Comparison of ENCODE assay signal across 8 cellular contexts in genomic region chr12:130737731-130738130, GRCh38. TPM values are rescaled to one million over a fixed set of nuclear protein-coding genes. Genes with fewer than 3 reads are reported as not detected.
"Had no signal": no experiment of that assay in that cellular context is flagged by ENCODE, and none has a peak within 500 bp of the region (broad histone marks: within the 10 kb centered on the region; RNA-seq: fewer than 3 reads in every experiment).

No MANE protein-coding gene starts in this region.

- H2AFZ ChIP-seq: GM23248 had no signal

- ATAC-seq: HCT116, K562 had no signal

- H3K9me3 ChIP-seq: HAP-1 had no signal

- H3K4me1 ChIP-seq: HAP-1 had no signal

- H3K27ac ChIP-seq: GM23248 had no signal

- H3K36me3 ChIP-seq: HAP-1 had no signal

- H3K27ac Mint-ChIP-seq: HFFc6 had no signal

- H3K9ac ChIP-seq: GM23248 had no signal

- DNase-seq: GM23248, GOT3, H7, HFFc6, IMR-90 had no signal

- H3K4me3 Mint-ChIP-seq: HFFc6 had no signal

- H3K4me3 ChIP-seq: GM23248, HAP-1, K562 had no signal

RNA-seq across cellular contexts. Expression of gene RIMBP2, which starts 21.6 kb away (rescaled TPM):
- total RNA-seq: GM23248, HFFc6, IMR-90, K562 had no signal
- polyA plus RNA-seq: GM23248, IMR-90, K562 had no signal
